Comparison of ENCODE assay signal across 1 cellular context in genomic region chr15:89098281-89098680, GRCh38.
TF ChIP-seq lines count a peak whose summit lies in the region.

No MANE protein-coding gene starts in this region.

TF ChIP-seq in IMR-90, 13 proteins besides CTCF, POLR2A, EP300 and RAD21:
- no peak for TF ChIP-seq CEBPB (IDR thresholded peaks at IDR 0.05; ENCODE audit: low read depth, low read length)
- TF ChIP-seq SMC3 (IDR thresholded peaks at IDR 0.05; ENCODE audit: low read depth, low read length) = no peak
- TF ChIP-seq RCOR1 (IDR thresholded peaks at IDR 0.05; ENCODE audit: insufficient replicate concordance, low read length) = no peak
- no peak for TF ChIP-seq FOS (IDR thresholded peaks at IDR 0.05; ENCODE audit: low read depth, low read length)
- TF ChIP-seq MAZ (IDR thresholded peaks at IDR 0.05; ENCODE audit: borderline replicate concordance, low read depth, low read length) = no peak
- no peak for TF ChIP-seq MAFK (IDR thresholded peaks at IDR 0.05; ENCODE audit: low read depth, low read length)
- TF ChIP-seq ELK1 (IDR thresholded peaks at IDR 0.05; ENCODE audit: borderline replicate concordance, low read depth, low read length) = no peak
- TF ChIP-seq MXI1 (IDR thresholded peaks at IDR 0.05; ENCODE audit: borderline replicate concordance, low read depth, low read length) = no peak
- TF ChIP-seq CHD1 (IDR thresholded peaks at IDR 0.05; ENCODE audit: low read depth, low read length) = no peak
- no peak for TF ChIP-seq RFX5 (IDR thresholded peaks at IDR 0.05; ENCODE audit: low read depth, low read length)
- TF ChIP-seq BHLHE40 (IDR thresholded peaks at IDR 0.05; ENCODE audit: low read depth, low read length) = no peak
- no peak for TF ChIP-seq USF2 (IDR thresholded peaks at IDR 0.05; ENCODE audit: low read depth, low read length)
- no peak for TF ChIP-seq NFE2L2 (IDR thresholded peaks at IDR 0.05; ENCODE audit: low read depth, low read length)
TF ChIP-seq in IMR-90: peak in this region for 0.
